ENCODE assay signal across 13 cellular contexts in genomic region chr4:118113220-118113619, GRCh38.
DNase-seq lines count a peak whose midpoint lies in the region; ATAC-seq and TF ChIP-seq lines count a peak whose summit lies in the region.
"Had no signal": no experiment of that assay in that cellular context is flagged by ENCODE, and none has a peak within 500 bp of the region (broad histone marks: within the 10 kb centered on the region; RNA-seq: fewer than 3 reads in every experiment).

No MANE protein-coding gene starts in this region.

- H3K4me3 ChIP-seq in right atrium auricular region (no peak overlapping the region), upper lobe of right lung (no peak overlapping the region)
- H3K4me3 ChIP-seq: A549, thoracic aorta had no signal

- no peaks in the 10 kb centered on the region for H3K36me3 Mint-ChIP-seq in mesothelial cell of epicardium
- H3K36me3 Mint-ChIP-seq: naive B cell had no signal

- TF ChIP-seq CTCF in mesothelial cell of epicardium (IDR thresholded peaks at IDR 0.05; ENCODE audit: unreplicated experiment) = no peak
- no peak for TF ChIP-seq CTCF in right atrium auricular region (IDR thresholded peaks at IDR 0.05)
- TF ChIP-seq CTCF in upper lobe of right lung (IDR thresholded peaks at IDR 0.05) = no peak

- H3K4me1 ChIP-seq in right atrium auricular region = no peaks in the 10 kb centered on the region
- no peaks in the 10 kb centered on the region for H3K4me1 ChIP-seq in upper lobe of right lung
- H3K4me1 ChIP-seq: A549 had no signal

- in situ Hi-C loops in KBM-7 (cut with MboI; ENCODE audit: low pct_unique_long_range_greater_than_20kb, low sequenced_read_pairs) = no loop called here

- no peaks in the 10 kb centered on the region for H3K27me3 Mint-ChIP-seq in mesothelial cell of epicardium (ENCODE audit: low read depth)
- H3K27me3 Mint-ChIP-seq: naive B cell had no signal

- no peaks in the 10 kb centered on the region for H3K27me3 ChIP-seq in right atrium auricular region
- H3K27me3 ChIP-seq in upper lobe of right lung = no peaks in the 10 kb centered on the region

- H3K4me1 Mint-ChIP-seq in mesothelial cell of epicardium = peaks cover 15% of the 10 kb centered on the region

- ATAC-seq in HG02623 (IDR thresholded peaks at IDR 0.05; ENCODE audit: unreplicated experiment) = peak; percentile 91
- no peak for ATAC-seq in upper lobe of right lung
- ATAC-seq: A549 had no signal

- intact Hi-C loops in upper lobe of right lung (cut with DNase I) = no loop called here

- peak; percentile 49 for DNase-seq in NOMO-1 treated with DMSO at 0.1 percent for 48 hours (lab: John Stamatoyannopoulos, UW; ENCODE audit: unreplicated experiment)
- DNase-seq in NOMO-1 treated with dmso at 0.1 percent for 144 hours (lab: John Stamatoyannopoulos, UW; ENCODE audit: unreplicated experiment) = no peak
- DNase-seq in KBM-7 = peak; percentile 14
- DNase-seq in mesothelial cell of epicardium (ENCODE audit: low spot score in 2 of 2, unreplicated experiment in 2 of 2) = no peak
- no peak for DNase-seq in right atrium auricular region (ENCODE audit: low spot score)
- no peak for DNase-seq in NCI-H774 (lab: John Stamatoyannopoulos, UW)
- DNase-seq in upper lobe of right lung = no peak
- DNase-seq: naive B cell, NCI-H2171 had no signal

- H3K36me3 ChIP-seq in right atrium auricular region (no peaks in the 10 kb centered on the region), upper lobe of right lung (no peaks in the 10 kb centered on the region)
- H3K36me3 ChIP-seq: thoracic aorta had no signal

- H3K9me3 ChIP-seq in right atrium auricular region (no peaks in the 10 kb centered on the region), upper lobe of right lung (no peaks in the 10 kb centered on the region)
- H3K9me3 ChIP-seq: A549, thoracic aorta had no signal

- no peak overlapping the region for H3K4me3 Mint-ChIP-seq in mesothelial cell of epicardium
- H3K4me3 Mint-ChIP-seq: activated T-helper 1 cell treated with anti-CD3 and anti-CD28 coated beads, Interleukin-12 subunit alpha, Interleukin-12 subunit beta, Interleukin-2, Interleukin-4 antibody, amounts not matched to agents 30 ng/mL and 10 ng/mL and 1 ng/mL, durations not matched to agents 14 hours and 24 hours and 36 hours; naive B cell had no signal

- peak overlapping the region; percentile 27 for H3K27ac Mint-ChIP-seq in mesothelial cell of epicardium
- H3K27ac Mint-ChIP-seq: activated T-helper 1 cell treated with anti-CD3 and anti-CD28 coated beads, Interleukin-12 subunit alpha, Interleukin-12 subunit beta, Interleukin-2, Interleukin-4 antibody, amounts not matched to agents 30 ng/mL and 10 ng/mL and 1 ng/mL, durations not matched to agents 14 hours and 24 hours and 36 hours; naive B cell had no signal

- peaks cover 8% of the 10 kb centered on the region for H3K9me3 Mint-ChIP-seq in mesothelial cell of epicardium

- H3K27ac ChIP-seq in right atrium auricular region = no peak overlapping the region
- H3K27ac ChIP-seq in upper lobe of right lung = no peak overlapping the region
- H3K27ac ChIP-seq: A549, thoracic aorta had no signal

Comparison
In these comparisons a context has a peak if more than half of its experiments do, and no peak if none do; other contexts are left out.
1. DNase-seq: peak in NOMO-1 treated with DMSO at 0.1 percent for 48 hours (single experiment) and KBM-7 (single experiment); none in NOMO-1 treated with dmso at 0.1 percent for 144 hours (single experiment), mesothelial cell of epicardium (0 of 2), right atrium auricular region (single experiment), NCI-H774 (single experiment) and upper lobe of right lung (single experiment).